In genomic region chr19:49690656-49691242, GRCh38 we compare ENCODE assay signal across 8 cellular contexts. TPM values are rescaled to one million over a fixed set of nuclear protein-coding genes. Genes with fewer than 3 reads are reported as not detected.
DNase-seq lines count a peak whose midpoint lies in the region; ATAC-seq and TF ChIP-seq lines count a peak whose summit lies in the region.

Gene CPT1C (plus strand): TSS chr19:49691116. CDS start chr19:49692253, 1,137 bp downstream.

- peak; percentile 72 for ATAC-seq in activated CD4-positive, alpha-beta T cell treated with anti-CD3 and anti-CD28 coated beads for 36 hours
- ATAC-seq in HG02571 (IDR thresholded peaks at IDR 0.05; ENCODE audit: unreplicated experiment): no peak
- ATAC-seq in HG03521 (IDR thresholded peaks at IDR 0.05; ENCODE audit: unreplicated experiment): no peak

- peaks cover 23% of the 10 kb centered on the region for H3K4me1 Mint-ChIP-seq in activated CD4-positive, alpha-beta T cell treated with anti-CD3 and anti-CD28 coated beads for 36 hours

- no peaks in the 10 kb centered on the region for H3K27me3 ChIP-seq in right atrium auricular region

- intact Hi-C loops in activated CD4-positive, alpha-beta T cell treated with anti-CD3 and anti-CD28 coated beads for 36 hours (cut with DNase I, micrococcal nuclease): no loop called here

- no peaks in the 10 kb centered on the region for H3K9me3 ChIP-seq in right atrium auricular region

- peak within 1 kb of the TSS; percentile 51 for H3K27ac Mint-ChIP-seq in activated CD4-positive, alpha-beta T cell treated with anti-CD3 and anti-CD28 coated beads for 36 hours

- H3K27ac ChIP-seq in right atrium auricular region: peak within 1 kb of the TSS; percentile 30 to 43

- no peaks in the 10 kb centered on the region for H3K9me3 Mint-ChIP-seq in activated CD4-positive, alpha-beta T cell treated with anti-CD3 and anti-CD28 coated beads for 36 hours (ENCODE audit: low read depth)

- peak within 1 kb of the TSS; percentile 62 for H3K4me3 Mint-ChIP-seq in activated CD4-positive, alpha-beta T cell treated with anti-CD3 and anti-CD28 coated beads for 36 hours

- POLR2A ChIA-PET in activated CD4-positive, alpha-beta T cell treated with anti-CD3 and anti-CD28 coated beads for 36 hours (lab: Charles Lee): no interaction called here

- peak; percentile 77 for DNase-seq in activated CD4-positive, alpha-beta T cell treated with anti-CD3 and anti-CD28 coated beads for 36 hours
- no peak for DNase-seq in activated CD4-positive, alpha-beta T cell treated with anti-CD3 and anti-CD28 coated beads for 1 hour
- DNase-seq in SHP77 (lab: John Stamatoyannopoulos, UW): peak; percentile 90 to 93
- DNase-seq in astrocyte of the hippocampus (ENCODE audit: low read depth, low spot score): peak; percentile 92
- DNase-seq in right atrium auricular region (ENCODE audit: low spot score): peak; percentile 82
- peak; percentile 84 for DNase-seq in pons (ENCODE audit: low spot score)

- peaks cover 0 to 50% of the 10 kb centered on the region in 2 donors for H3K4me1 ChIP-seq in right atrium auricular region

- H3K36me3 Mint-ChIP-seq in activated CD4-positive, alpha-beta T cell treated with anti-CD3 and anti-CD28 coated beads for 36 hours (ENCODE audit: low read depth): peaks cover 19% of the 10 kb centered on the region

- peak within 1 kb of the TSS; percentile 36 to 51 for H3K4me3 ChIP-seq in right atrium auricular region

- H3K36me3 ChIP-seq in right atrium auricular region: peaks cover 13% of the 10 kb centered on the region

- CTCF ChIA-PET in activated CD4-positive, alpha-beta T cell treated with anti-CD3 and anti-CD28 coated beads for 36 hours (lab: Charles Lee): interaction anchor here (0.6 to 2.8 kb wide), 8 partner anchors 9 to 1223 kb away, joined by 3 to 10 read pairs (median 3); partner anchors contain the start of genes PRMT1 and RCN3

- TF ChIP-seq CTCF in right atrium auricular region (IDR thresholded peaks at IDR 0.05): no peak

- peaks cover 16% of the 10 kb centered on the region for H3K27me3 Mint-ChIP-seq in activated CD4-positive, alpha-beta T cell treated with anti-CD3 and anti-CD28 coated beads for 36 hours

RNA-seq across cellular contexts. Expression of gene CPT1C, which starts in this region (rescaled TPM):
- total RNA-seq in activated CD4-positive, alpha-beta T cell treated with anti-CD3 and anti-CD28 coated beads for 36 hours: 1 to 10 TPM; 1.1 to 1.6 TPM
- 1 to 10 TPM; 1.2 to 2.8 TPM for total RNA-seq in right atrium auricular region
